Comparison of ENCODE assay signal across 1 cellular context in genomic region chrX:15566244-15566643, GRCh38.
TF ChIP-seq lines count a peak whose summit lies in the region.

No MANE protein-coding gene starts in this region.

TF ChIP-seq in GM23338, 12 proteins besides CTCF, POLR2A, EP300 and RAD21 (continued from another document):
- TF ChIP-seq REST (IDR thresholded peaks at IDR 0.05; ENCODE audit: unreplicated experiment) = no peak
- no peak for TF ChIP-seq NANOG (IDR thresholded peaks at IDR 0.05; ENCODE audit: borderline replicate concordance)
- TF ChIP-seq STAT1 (IDR thresholded peaks at IDR 0.05; ENCODE audit: unreplicated experiment) = no peak
- no peak for TF ChIP-seq ZNF462 (CRISPR knock-in tag; IDR thresholded peaks at IDR 0.05)
- TF ChIP-seq ZNF114 (CRISPR knock-in tag; IDR thresholded peaks at IDR 0.05) = no peak
- TF ChIP-seq CREB1 (CRISPR knock-in tag; IDR thresholded peaks at IDR 0.05; ENCODE audit: low read depth) = no peak
- no peak for TF ChIP-seq ETS1 (IDR thresholded peaks at IDR 0.05)
- TF ChIP-seq ZNF331 (CRISPR knock-in tag; IDR thresholded peaks at IDR 0.05; ENCODE audit: low read depth) = no peak
- TF ChIP-seq JUNB (IDR thresholded peaks at IDR 0.05; ENCODE audit: unreplicated experiment) = no peak
- no peak for TF ChIP-seq EZH2 (IDR thresholded peaks at IDR 0.05; ENCODE audit: low read depth, unreplicated experiment)
